ENCODE assay signal across 1 cellular context in the genomic region with DNA sequence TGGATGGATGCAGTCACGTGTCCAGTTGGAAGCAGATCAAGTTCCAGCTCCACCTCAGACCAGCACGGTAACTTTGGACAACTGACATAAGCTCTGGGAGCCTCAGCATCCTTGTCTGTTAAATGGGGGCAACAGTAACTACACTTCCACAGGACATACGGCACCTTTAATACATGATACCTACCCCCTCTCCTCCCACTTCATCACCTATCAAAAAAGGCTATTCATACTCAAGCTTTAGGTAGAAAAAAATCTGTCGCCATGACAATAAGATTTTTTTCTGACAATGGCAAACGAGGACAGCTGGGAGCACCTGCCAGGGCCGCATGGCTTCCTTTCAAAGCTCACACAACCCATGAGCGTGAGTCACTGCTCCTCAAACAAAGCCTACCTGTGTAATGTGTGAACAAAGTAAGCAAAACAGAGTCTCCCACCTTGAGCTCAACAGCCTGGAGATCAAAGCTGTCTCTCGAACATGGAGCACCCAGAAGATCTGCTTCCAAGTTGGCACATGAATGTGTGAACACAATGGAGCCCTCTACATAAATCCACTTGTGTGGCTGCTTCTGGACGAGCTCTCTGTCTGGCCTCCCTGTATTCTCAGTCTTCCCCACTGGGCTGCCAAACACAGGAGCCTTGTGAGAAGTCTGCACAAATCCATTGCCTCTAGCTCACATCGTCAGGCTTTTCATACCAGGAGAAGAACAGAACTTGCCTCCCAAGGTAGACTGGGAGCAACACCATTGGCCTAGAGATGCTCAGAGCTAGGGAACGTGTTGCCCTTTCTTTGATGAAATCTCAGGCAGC.
TF ChIP-seq lines count a peak whose summit lies in the region.

No MANE protein-coding gene starts in this region.

TF ChIP-seq in HepG2, 621 proteins besides CTCF, POLR2A, EP300 and RAD21 (continued from another document and continues in another):
- TF ChIP-seq, protein P1, sequence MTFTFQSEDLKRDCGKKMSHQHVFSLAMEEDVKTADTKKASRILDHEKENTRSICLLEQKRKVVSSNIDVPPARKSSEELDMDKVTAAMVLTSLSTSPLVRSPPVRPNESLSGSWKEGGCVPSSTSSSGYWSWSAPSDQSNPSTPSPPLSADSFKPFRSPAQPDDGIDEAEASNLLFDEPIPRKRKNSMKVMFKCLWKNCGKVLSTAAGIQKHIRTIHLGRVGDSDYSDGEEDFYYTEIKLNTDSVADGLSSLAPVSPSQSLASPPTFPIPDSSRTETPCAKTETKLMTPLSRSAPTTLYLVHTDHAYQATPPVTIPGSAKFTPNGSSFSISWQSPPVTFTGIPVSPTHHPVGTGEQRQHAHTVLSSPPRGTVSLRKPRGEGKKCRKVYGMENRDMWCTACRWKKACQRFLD (CRISPR knock-in tag; IDR thresholded peaks at IDR 0.05; ENCODE audit: borderline replicate concordance) = peak; percentile 86
- TF ChIP-seq, protein P2, sequence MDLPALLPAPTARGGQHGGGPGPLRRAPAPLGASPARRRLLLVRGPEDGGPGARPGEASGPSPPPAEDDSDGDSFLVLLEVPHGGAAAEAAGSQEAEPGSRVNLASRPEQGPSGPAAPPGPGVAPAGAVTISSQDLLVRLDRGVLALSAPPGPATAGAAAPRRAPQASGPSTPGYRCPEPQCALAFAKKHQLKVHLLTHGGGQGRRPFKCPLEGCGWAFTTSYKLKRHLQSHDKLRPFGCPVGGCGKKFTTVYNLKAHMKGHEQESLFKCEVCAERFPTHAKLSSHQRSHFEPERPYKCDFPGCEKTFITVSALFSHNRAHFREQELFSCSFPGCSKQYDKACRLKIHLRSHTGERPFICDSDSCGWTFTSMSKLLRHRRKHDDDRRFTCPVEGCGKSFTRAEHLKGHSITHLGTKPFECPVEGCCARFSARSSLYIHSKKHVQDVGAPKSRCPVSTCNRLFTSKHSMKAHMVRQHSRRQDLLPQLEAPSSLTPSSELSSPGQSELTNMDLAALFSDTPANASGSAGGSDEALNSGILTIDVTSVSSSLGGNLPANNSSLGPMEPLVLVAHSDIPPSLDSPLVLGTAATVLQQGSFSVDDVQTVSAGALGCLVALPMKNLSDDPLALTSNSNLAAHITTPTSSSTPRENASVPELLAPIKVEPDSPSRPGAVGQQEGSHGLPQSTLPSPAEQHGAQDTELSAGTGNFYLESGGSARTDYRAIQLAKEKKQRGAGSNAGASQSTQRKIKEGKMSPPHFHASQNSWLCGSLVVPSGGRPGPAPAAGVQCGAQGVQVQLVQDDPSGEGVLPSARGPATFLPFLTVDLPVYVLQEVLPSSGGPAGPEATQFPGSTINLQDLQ (CRISPR knock-in tag; IDR thresholded peaks at IDR 0.05) = peak; percentile 82; the same call in 1 of the 2 replicates
- TF ChIP-seq ZNF607 (CRISPR knock-in tag; IDR thresholded peaks at IDR 0.05; ENCODE audit: borderline replicate concordance) (no peak), NPAS2 (CRISPR knock-in tag; IDR thresholded peaks at IDR 0.05; ENCODE audit: borderline replicate concordance) (no peak), PAWR (CRISPR knock-in tag; IDR thresholded peaks at IDR 0.05; ENCODE audit: borderline replicate concordance) (no peak), JUNB (CRISPR knock-in tag; IDR thresholded peaks at IDR 0.05; ENCODE audit: borderline replicate concordance) (peak; percentile 99), ZNF614 (CRISPR knock-in tag; IDR thresholded peaks at IDR 0.05; ENCODE audit: borderline replicate concordance) (peak; percentile 88), ZNF121 (CRISPR knock-in tag; IDR thresholded peaks at IDR 0.05) (no peak), ZNF546 (CRISPR knock-in tag; conservative IDR thresholded peaks at IDR 0.05) (0 out of 2 replicates have a peak, but pooled peaks have one; percentile 46), CENPX (CRISPR knock-in tag; IDR thresholded peaks at IDR 0.05) (no peak), SPEN (CRISPR knock-in tag; IDR thresholded peaks at IDR 0.05; ENCODE audit: low read depth) (peak; percentile 85; the same call in 1 of the 2 replicates), MEF2D (CRISPR knock-in tag; IDR thresholded peaks at IDR 0.05) (peak; percentile 94), DNMT3B (CRISPR knock-in tag; conservative IDR thresholded peaks at IDR 0.05) (peak; percentile 92; the same call in 1 of the 2 replicates), ZNF124 (CRISPR knock-in tag; IDR thresholded peaks at IDR 0.05) (peak; percentile 79), ZKSCAN8 (CRISPR knock-in tag; IDR thresholded peaks at IDR 0.05; ENCODE audit: borderline replicate concordance) (peak; percentile 89; the same call in 1 of the 2 replicates), PCBP1 (IDR thresholded peaks at IDR 0.05; ENCODE audit: borderline replicate concordance, low read depth, low read length) (no peak), KDM1A (CRISPR knock-in tag; IDR thresholded peaks at IDR 0.05) (peak; percentile 98), HMG20B (CRISPR knock-in tag; conservative IDR thresholded peaks at IDR 0.05) (peak; percentile 94), IRF2 (CRISPR knock-in tag; IDR thresholded peaks at IDR 0.05) (peak; percentile 93), TGIF2 (CRISPR knock-in tag; IDR thresholded peaks at IDR 0.05) (peak; percentile 98), FIP1L1 (IDR thresholded peaks at IDR 0.05; ENCODE audit: borderline replicate concordance, insufficient read depth, low read depth, low read length) (no peak), SP4 (CRISPR knock-in tag; IDR thresholded peaks at IDR 0.05) (peak; percentile 10; the same call in 1 of the 2 replicates), PHF8 (CRISPR knock-in tag; IDR thresholded peaks at IDR 0.05) (peak; percentile 35), ZBTB7A (CRISPR knock-in tag; IDR thresholded peaks at IDR 0.05) (0 out of 2 replicates have a peak, but pooled peaks have one; percentile 63), ZNF720 (CRISPR knock-in tag; IDR thresholded peaks at IDR 0.05) (0 out of 2 replicates have a peak, but pooled peaks have one; percentile 59), PHB2 (IDR thresholded peaks at IDR 0.05; ENCODE audit: partially characterized antibody) (no peak)
- TF ChIP-seq, protein P3, sequence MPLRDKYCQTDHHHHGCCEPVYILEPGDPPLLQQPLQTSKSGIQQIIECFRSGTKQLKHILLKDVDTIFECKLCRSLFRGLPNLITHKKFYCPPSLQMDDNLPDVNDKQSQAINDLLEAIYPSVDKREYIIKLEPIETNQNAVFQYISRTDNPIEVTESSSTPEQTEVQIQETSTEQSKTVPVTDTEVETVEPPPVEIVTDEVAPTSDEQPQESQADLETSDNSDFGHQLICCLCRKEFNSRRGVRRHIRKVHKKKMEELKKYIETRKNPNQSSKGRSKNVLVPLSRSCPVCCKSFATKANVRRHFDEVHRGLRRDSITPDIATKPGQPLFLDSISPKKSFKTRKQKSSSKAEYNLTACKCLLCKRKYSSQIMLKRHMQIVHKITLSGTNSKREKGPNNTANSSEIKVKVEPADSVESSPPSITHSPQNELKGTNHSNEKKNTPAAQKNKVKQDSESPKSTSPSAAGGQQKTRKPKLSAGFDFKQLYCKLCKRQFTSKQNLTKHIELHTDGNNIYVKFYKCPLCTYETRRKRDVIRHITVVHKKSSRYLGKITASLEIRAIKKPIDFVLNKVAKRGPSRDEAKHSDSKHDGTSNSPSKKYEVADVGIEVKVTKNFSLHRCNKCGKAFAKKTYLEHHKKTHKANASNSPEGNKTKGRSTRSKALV (CRISPR knock-in tag; IDR thresholded peaks at IDR 0.05) = peak; percentile 79; the same call in 1 of the 2 replicates
- TF ChIP-seq, protein P4, sequence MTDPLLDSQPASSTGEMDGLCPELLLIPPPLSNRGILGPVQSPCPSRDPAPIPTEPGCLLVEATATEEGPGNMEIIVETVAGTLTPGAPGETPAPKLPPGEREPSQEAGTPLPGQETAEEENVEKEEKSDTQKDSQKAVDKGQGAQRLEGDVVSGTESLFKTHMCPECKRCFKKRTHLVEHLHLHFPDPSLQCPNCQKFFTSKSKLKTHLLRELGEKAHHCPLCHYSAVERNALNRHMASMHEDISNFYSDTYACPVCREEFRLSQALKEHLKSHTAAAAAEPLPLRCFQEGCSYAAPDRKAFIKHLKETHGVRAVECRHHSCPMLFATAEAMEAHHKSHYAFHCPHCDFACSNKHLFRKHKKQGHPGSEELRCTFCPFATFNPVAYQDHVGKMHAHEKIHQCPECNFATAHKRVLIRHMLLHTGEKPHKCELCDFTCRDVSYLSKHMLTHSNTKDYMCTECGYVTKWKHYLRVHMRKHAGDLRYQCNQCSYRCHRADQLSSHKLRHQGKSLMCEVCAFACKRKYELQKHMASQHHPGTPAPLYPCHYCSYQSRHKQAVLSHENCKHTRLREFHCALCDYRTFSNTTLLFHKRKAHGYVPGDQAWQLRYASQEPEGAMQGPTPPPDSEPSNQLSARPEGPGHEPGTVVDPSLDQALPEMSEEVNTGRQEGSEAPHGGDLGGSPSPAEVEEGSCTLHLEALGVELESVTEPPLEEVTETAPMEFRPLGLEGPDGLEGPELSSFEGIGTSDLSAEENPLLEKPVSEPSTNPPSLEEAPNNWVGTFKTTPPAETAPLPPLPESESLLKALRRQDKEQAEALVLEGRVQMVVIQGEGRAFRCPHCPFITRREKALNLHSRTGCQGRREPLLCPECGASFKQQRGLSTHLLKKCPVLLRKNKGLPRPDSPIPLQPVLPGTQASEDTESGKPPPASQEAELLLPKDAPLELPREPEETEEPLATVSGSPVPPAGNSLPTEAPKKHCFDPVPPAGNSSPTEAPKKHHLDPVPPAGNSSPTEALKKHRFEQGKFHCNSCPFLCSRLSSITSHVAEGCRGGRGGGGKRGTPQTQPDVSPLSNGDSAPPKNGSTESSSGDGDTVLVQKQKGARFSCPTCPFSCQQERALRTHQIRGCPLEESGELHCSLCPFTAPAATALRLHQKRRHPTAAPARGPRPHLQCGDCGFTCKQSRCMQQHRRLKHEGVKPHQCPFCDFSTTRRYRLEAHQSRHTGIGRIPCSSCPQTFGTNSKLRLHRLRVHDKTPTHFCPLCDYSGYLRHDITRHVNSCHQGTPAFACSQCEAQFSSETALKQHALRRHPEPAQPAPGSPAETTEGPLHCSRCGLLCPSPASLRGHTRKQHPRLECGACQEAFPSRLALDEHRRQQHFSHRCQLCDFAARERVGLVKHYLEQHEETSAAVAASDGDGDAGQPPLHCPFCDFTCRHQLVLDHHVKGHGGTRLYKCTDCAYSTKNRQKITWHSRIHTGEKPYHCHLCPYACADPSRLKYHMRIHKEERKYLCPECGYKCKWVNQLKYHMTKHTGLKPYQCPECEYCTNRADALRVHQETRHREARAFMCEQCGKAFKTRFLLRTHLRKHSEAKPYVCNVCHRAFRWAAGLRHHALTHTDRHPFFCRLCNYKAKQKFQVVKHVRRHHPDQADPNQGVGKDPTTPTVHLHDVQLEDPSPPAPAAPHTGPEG (CRISPR knock-in tag; IDR thresholded peaks at IDR 0.05) = peak; percentile 68
- TF ChIP-seq, protein P5, sequence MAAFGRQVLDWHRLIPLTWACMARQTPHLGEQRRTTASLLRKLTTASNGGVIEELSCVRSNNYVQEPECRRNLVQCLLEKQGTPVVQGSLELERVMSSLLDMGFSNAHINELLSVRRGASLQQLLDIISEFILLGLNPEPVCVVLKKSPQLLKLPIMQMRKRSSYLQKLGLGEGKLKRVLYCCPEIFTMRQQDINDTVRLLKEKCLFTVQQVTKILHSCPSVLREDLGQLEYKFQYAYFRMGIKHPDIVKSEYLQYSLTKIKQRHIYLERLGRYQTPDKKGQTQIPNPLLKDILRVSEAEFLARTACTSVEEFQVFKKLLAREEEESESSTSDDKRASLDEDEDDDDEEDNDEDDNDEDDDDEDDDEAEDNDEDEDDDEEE (CRISPR knock-in tag; IDR thresholded peaks at IDR 0.05) = no peak; the same call in none of the 2 replicates
- TF ChIP-seq, protein P6, sequence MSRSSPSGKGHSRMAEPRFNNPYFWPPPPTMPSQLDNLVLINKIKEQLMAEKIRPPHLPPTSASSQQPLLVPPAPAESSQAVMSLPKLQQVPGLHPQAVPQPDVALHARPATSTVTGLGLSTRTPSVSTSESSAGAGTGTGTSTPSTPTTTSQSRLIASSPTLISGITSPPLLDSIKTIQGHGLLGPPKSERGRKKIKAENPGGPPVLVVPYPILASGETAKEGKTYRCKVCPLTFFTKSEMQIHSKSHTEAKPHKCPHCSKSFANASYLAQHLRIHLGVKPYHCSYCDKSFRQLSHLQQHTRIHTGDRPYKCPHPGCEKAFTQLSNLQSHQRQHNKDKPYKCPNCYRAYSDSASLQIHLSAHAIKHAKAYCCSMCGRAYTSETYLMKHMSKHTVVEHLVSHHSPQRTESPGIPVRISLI (CRISPR knock-in tag; IDR thresholded peaks at IDR 0.05; ENCODE audit: borderline replicate concordance) = peak; percentile 97
- TF ChIP-seq, protein P7, sequence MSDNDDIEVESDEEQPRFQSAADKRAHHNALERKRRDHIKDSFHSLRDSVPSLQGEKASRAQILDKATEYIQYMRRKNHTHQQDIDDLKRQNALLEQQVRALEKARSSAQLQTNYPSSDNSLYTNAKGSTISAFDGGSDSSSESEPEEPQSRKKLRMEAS (IDR thresholded peaks at IDR 0.05) = peak; percentile 97
